ENCODE assay signal across 13 cellular contexts in the genomic region with DNA sequence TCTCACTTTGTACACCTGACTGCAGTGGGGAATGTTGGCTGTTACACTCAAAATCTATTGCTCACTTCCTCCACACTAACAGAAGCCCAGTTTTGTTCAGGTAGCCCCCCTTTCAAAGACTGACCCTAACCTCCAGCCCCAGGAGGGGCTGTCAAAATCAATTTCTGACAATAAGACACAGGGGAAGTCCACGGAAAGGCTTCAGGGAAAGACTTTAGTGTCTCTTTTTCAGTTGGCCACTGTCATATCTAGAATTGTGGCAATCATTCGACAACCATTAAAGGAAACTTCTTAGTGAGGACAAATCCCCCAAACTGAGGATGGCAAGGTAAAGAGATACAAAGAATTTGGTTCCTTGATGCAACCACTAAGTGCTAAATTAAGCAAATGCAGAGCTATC. TPM values are rescaled to one million over a fixed set of nuclear protein-coding genes. Genes with fewer than 3 reads are reported as not detected.
DNase-seq lines count a peak whose midpoint lies in the region; ATAC-seq and TF ChIP-seq lines count a peak whose summit lies in the region.
"Had no signal": no experiment of that assay in that cellular context is flagged by ENCODE, and none has a peak within 500 bp of the region (broad histone marks: within the 10 kb centered on the region; RNA-seq: fewer than 3 reads in every experiment).

No MANE protein-coding gene starts in this region.

- H2AFZ ChIP-seq in smooth muscle cell (ENCODE audit: low read depth), result no peak overlapping the region
- H2AFZ ChIP-seq: GM23338 had no signal

- no peak overlapping the region for H3K4me3 Mint-ChIP-seq in memory B cell
- no peak overlapping the region for H3K4me3 Mint-ChIP-seq in chondrocyte (ENCODE audit: unreplicated experiment)
- H3K4me3 Mint-ChIP-seq: GM23338 had no signal

- no peak for TF ChIP-seq CTCF in GM12865 (IDR thresholded peaks at IDR 0.05; ENCODE audit: insufficient read depth, low read depth, low read length, missing control alignments)
- TF ChIP-seq CTCF in chondrocyte (IDR thresholded peaks at IDR 0.05), result no peak
- TF ChIP-seq CTCF in smooth muscle cell (IDR thresholded peaks at IDR 0.05; ENCODE audit: borderline replicate concordance, insufficient read depth, poor library complexity, severe bottlenecking), result no peak

- no peaks in the 10 kb centered on the region for H3K79me2 ChIP-seq in smooth muscle cell (ENCODE audit: low read depth)

- H3K27ac ChIP-seq in smooth muscle cell (ENCODE audit: low read depth), result no peak overlapping the region
- H3K27ac ChIP-seq: A549; BLaER1 treated with 17β-estradiol and CSF1 and Interleukin-3, amounts not matched to agents 10 nM and 100 nM had no signal

- H3K27ac Mint-ChIP-seq in memory B cell (peak overlapping the region; percentile 2), chondrocyte (ENCODE audit: unreplicated experiment) (no peak overlapping the region)
- H3K27ac Mint-ChIP-seq: GM23338 had no signal

- H3K36me3 Mint-ChIP-seq in memory B cell, result peaks cover 28% of the 10 kb centered on the region
- H3K36me3 Mint-ChIP-seq in chondrocyte (ENCODE audit: low read depth), result peaks cover 13% of the 10 kb centered on the region

- H3K4me1 Mint-ChIP-seq in memory B cell, result peaks cover 10% of the 10 kb centered on the region
- H3K4me1 Mint-ChIP-seq in chondrocyte (ENCODE audit: low read depth), result peaks cover 5% of the 10 kb centered on the region
- H3K4me1 Mint-ChIP-seq: GM23338 had no signal

- no peaks in the 10 kb centered on the region for H3K27me3 ChIP-seq in smooth muscle cell (ENCODE audit: low read depth)
- H3K27me3 ChIP-seq: BLaER1 treated with 17β-estradiol and CSF1 and Interleukin-3, amounts not matched to agents 10 nM and 100 nM had no signal

- DNase-seq in GM12865 (ENCODE audit: low read depth) (peak; percentile 41), memory B cell (ENCODE audit: low spot score in 2 of 2) (no peak), chondrocyte (ENCODE audit: low spot score) (no peak), smooth muscle cell (lab: John Stamatoyannopoulos, UW; ENCODE audit: unreplicated experiment) (no peak)
- DNase-seq: NCI-H1092, NCI-H146 had no signal

- WGBS in smooth muscle cell (ENCODE audit: low lambda C conversion rate), result 100% methylated on average over 2 of the region's 2 CpGs

- no peaks in the 10 kb centered on the region for H3F3A ChIP-seq in smooth muscle cell (ENCODE audit: low read depth)

- no peaks in the 10 kb centered on the region for H4K20me1 ChIP-seq in smooth muscle cell (ENCODE audit: low read depth)

- H3K9me3 ChIP-seq in smooth muscle cell (replicated peaks; ENCODE audit: low read depth), result no peaks in the 10 kb centered on the region
- H3K9me3 ChIP-seq: A549 had no signal

- no peak overlapping the region for H3K4me2 ChIP-seq in smooth muscle cell
- H3K4me2 ChIP-seq: A549; BLaER1 treated with 17β-estradiol and CSF1 and Interleukin-3, amounts not matched to agents 10 nM and 100 nM; GM23338 had no signal

- H3K27me3 Mint-ChIP-seq in memory B cell (no peaks in the 10 kb centered on the region), chondrocyte (ENCODE audit: low read depth) (no peaks in the 10 kb centered on the region)

- H3K4me1 ChIP-seq in smooth muscle cell (ENCODE audit: low read depth), result no peaks in the 10 kb centered on the region
- H3K4me1 ChIP-seq: A549; BLaER1 treated with 17β-estradiol and CSF1 and Interleukin-3, amounts not matched to agents 10 nM and 100 nM had no signal

- no peaks in the 10 kb centered on the region for H3K9me3 Mint-ChIP-seq in memory B cell
- no peaks in the 10 kb centered on the region for H3K9me3 Mint-ChIP-seq in chondrocyte (ENCODE audit: low read depth)
- H3K9me3 Mint-ChIP-seq: GM23338 had no signal

- ATAC-seq in GM19023 (IDR thresholded peaks at IDR 0.05; ENCODE audit: unreplicated experiment) (peak; percentile 57), HG02852 (IDR thresholded peaks at IDR 0.05; ENCODE audit: unreplicated experiment) (peak; percentile 53), memory B cell (ENCODE audit: low read depth) (no peak), HG02759 (IDR thresholded peaks at IDR 0.05; ENCODE audit: unreplicated experiment) (no peak)
- ATAC-seq: GM23338, HCT116 had no signal

- H3K36me3 ChIP-seq in smooth muscle cell (ENCODE audit: low read depth), result no peaks in the 10 kb centered on the region

- no peak overlapping the region for H3K4me3 ChIP-seq in GM12865 (ENCODE audit: low read depth, low read length)
- H3K4me3 ChIP-seq in smooth muscle cell, result no peak overlapping the region
- H3K4me3 ChIP-seq: A549; BLaER1 treated with 17β-estradiol and CSF1 and Interleukin-3, amounts not matched to agents 10 nM and 100 nM; GM23338 had no signal

- H3K9ac ChIP-seq in smooth muscle cell (ENCODE audit: low read depth), result no peak overlapping the region
- H3K9ac ChIP-seq: BLaER1 treated with 17β-estradiol and CSF1 and Interleukin-3, amounts not matched to agents 10 nM and 100 nM had no signal

RNA-seq across cellular contexts. Expression of a gene that starts 59.0 kb away (rescaled TPM):
- 13.3 to 17.2 TPM (median 13.7 TPM) in 3 replicates for total RNA-seq in chondrocyte
- total RNA-seq in smooth muscle cell, result 9.9 and 13.5 TPM in 2 replicates
- 3.1 and 6.0 TPM in 2 replicates for polyA plus RNA-seq in smooth muscle cell

Comparison
In these comparisons a context has a peak if more than half of its experiments do, and no peak if none do; other contexts are left out.
1. ATAC-seq: peak in GM19023 (single experiment) and HG02852 (single experiment); none in memory B cell (single experiment) and HG02759 (single experiment).